Comparison of ENCODE assay signal across 8 cellular contexts in the genomic region with DNA sequence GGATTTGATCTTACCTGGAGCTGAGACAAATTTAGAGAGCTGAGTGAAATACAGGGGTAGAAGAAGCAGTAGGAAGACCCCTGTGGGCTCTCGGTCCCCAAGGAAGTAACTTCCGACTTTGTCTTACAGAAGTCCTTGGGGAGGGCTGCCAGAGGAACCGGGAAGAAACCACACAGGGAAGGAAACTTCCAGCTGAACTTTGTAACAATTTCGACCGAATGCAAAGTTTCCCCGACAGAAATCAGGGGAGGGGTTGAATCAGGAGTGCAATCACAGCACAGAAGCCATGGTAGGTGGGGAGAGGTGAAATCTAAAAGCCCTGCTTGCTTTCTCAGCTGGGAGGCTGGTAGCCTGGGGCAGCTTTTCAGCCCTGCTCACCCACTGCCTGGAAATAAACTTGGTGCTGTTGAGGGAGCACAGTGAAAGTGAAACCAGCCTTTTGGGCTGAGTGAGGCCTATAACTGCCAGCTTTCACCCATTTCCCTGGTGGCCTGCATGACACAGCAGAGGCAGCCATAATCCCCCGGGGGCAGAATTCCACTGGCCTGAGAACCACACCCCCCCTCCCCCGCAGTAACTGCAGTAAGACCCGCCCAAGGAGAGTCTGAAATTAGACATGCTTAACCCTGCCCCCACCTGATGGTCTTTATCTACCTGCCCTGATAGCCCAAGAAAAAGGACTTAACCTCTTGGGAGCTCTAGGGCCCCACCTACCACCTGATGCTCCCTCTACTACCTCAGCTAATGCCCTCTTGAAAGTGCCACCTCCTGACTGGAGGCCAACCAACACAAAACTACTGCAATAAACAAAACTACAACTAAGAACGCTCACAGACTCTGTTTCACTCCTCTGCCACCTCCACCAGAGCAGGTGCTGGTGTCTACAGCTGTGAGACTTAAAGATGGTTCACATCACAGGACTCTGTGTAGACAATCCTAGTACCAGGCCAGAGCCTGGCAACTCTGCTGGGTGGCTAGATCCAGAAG.
DNase-seq lines count a peak whose midpoint lies in the region; ATAC-seq and TF ChIP-seq lines count a peak whose summit lies in the region.

No MANE protein-coding gene starts in this region.

- no peak overlapping the region for H3K4me2 ChIP-seq in fibroblast of lung (ENCODE audit: extremely low read depth, insufficient read depth, low read length)

- no peak overlapping the region for H3K27ac Mint-ChIP-seq in nephron progenitor cell
- H3K27ac Mint-ChIP-seq in activated T-helper 17 cell treated with anti-CD3 and anti-CD28 coated beads, Interleukin-2, amount 50 U/mL, for 72 hours: no peak overlapping the region

- H4K20me1 ChIP-seq in fibroblast of lung (ENCODE audit: control insufficient read depth, extremely low read depth, insufficient read depth, low read length): no peaks in the 10 kb centered on the region

- H3K4me3 ChIP-seq in HUES6 (ENCODE audit: low read depth, low read length): peak overlapping the region; percentile 28; the same call in 1 of the 2 replicates
- no peak overlapping the region for H3K4me3 ChIP-seq in fibroblast of lung (replicated peaks in 1 of 4; ENCODE audit: control extremely low read depth in 1 of 4, insufficient read depth in 1 of 4, low read depth in 3 of 4, low read length in 4 of 4)

- H3K27me3 Mint-ChIP-seq in nephron progenitor cell (ENCODE audit: low read depth, poor library complexity): peaks cover 14% of the 10 kb centered on the region
- no peaks in the 10 kb centered on the region for H3K27me3 Mint-ChIP-seq in activated T-helper 17 cell treated with anti-CD3 and anti-CD28 coated beads, Interleukin-2, amount 50 U/mL, for 72 hours

- H3K9ac ChIP-seq in HUES6 (ENCODE audit: low read length) (peak overlapping the region; percentile 45), fibroblast of lung (ENCODE audit: insufficient read depth, low read length) (no peak overlapping the region)

- no peaks in the 10 kb centered on the region for H3K36me3 ChIP-seq in HUES6 (ENCODE audit: control insufficient read depth, insufficient read depth, low read length)
- no peaks in the 10 kb centered on the region for H3K36me3 ChIP-seq in fibroblast of lung (ENCODE audit: control insufficient read depth, insufficient read depth, low read length)

- peaks cover 11% of the 10 kb centered on the region; the same call in 1 of the 2 replicates for H3K4me1 ChIP-seq in HUES6 (ENCODE audit: control insufficient read depth, insufficient read depth, low read length)
- H3K4me1 ChIP-seq in fibroblast of lung (ENCODE audit: control insufficient read depth, extremely low read depth, insufficient read depth, low read length): no peaks in the 10 kb centered on the region

- H3K9me3 ChIP-seq in HUES6 (ENCODE audit: control insufficient read depth, insufficient read depth, low read depth, low read length): no peaks in the 10 kb centered on the region
- no peaks in the 10 kb centered on the region for H3K9me3 ChIP-seq in fibroblast of lung (ENCODE audit: control insufficient read depth, insufficient read depth, low read depth, low read length)

- H2AFZ ChIP-seq in fibroblast of lung (ENCODE audit: low read length): peak overlapping the region; percentile 24

- no peak for TF ChIP-seq CTCF in fibroblast of lung (conservative IDR thresholded peaks at IDR 0.05 in 1 of 2, IDR thresholded peaks at IDR 0.05 in 1 of 2; ENCODE audit: low read depth in 1 of 2, low read length in 2 of 2)
- no peak for TF ChIP-seq CTCF in nephron progenitor cell (IDR thresholded peaks at IDR 0.05)

- peaks cover 36% of the 10 kb centered on the region for H3K9me3 Mint-ChIP-seq in nephron progenitor cell
- peaks cover 18% of the 10 kb centered on the region for H3K9me3 Mint-ChIP-seq in activated T-helper 17 cell treated with anti-CD3 and anti-CD28 coated beads, Interleukin-2, amount 50 U/mL, for 72 hours

- no peaks in the 10 kb centered on the region for H3K27me3 ChIP-seq in HUES6 (ENCODE audit: control insufficient read depth, insufficient read depth, low read length)
- no peaks in the 10 kb centered on the region for H3K27me3 ChIP-seq in fibroblast of lung (ENCODE audit: control insufficient read depth, insufficient read depth, low read length)

- DNase-seq in EL (peak; percentile 77), fibroblast of lung (ENCODE audit: low read depth in 2 of 2) (no peak), nephron progenitor cell (no peak), Kasumi-1 (lab: John Stamatoyannopoulos, UW) (no peak)
- no peak for DNase-seq in stimulated activated CD4-positive, alpha-beta T cell treated with anti-CD3 and anti-CD28 coated beads, Interleukin-4, amount 100 ng/mL, for 24 hours

- H3K4me3 Mint-ChIP-seq in nephron progenitor cell: no peak overlapping the region
- no peak overlapping the region for H3K4me3 Mint-ChIP-seq in activated T-helper 17 cell treated with anti-CD3 and anti-CD28 coated beads, Interleukin-2, amount 50 U/mL, for 72 hours

- no peaks in the 10 kb centered on the region for H3K79me2 ChIP-seq in fibroblast of lung (ENCODE audit: control insufficient read depth, insufficient read depth, low read length)

- no peaks in the 10 kb centered on the region for H3K4me1 Mint-ChIP-seq in nephron progenitor cell
- no peaks in the 10 kb centered on the region for H3K4me1 Mint-ChIP-seq in activated T-helper 17 cell treated with anti-CD3 and anti-CD28 coated beads, Interleukin-2, amount 50 U/mL, for 72 hours

- H3K27ac ChIP-seq in HUES6 (ENCODE audit: low read depth, low read length): peak overlapping the region; percentile 74; the same call in 1 of the 2 replicates
- no peak overlapping the region for H3K27ac ChIP-seq in fibroblast of lung (ENCODE audit: insufficient read depth, low read length)

- ATAC-seq in GM21717 (IDR thresholded peaks at IDR 0.05; ENCODE audit: unreplicated experiment): peak; percentile 96
- no peak for ATAC-seq in activated T-helper 17 cell treated with anti-CD3 and anti-CD28 coated beads, Interleukin-2, amount 50 U/mL, for 72 hours (replicated peaks)

- H3K36me3 Mint-ChIP-seq in nephron progenitor cell (ENCODE audit: low read depth): peaks cover 9% of the 10 kb centered on the region
- no peaks in the 10 kb centered on the region for H3K36me3 Mint-ChIP-seq in activated T-helper 17 cell treated with anti-CD3 and anti-CD28 coated beads, Interleukin-2, amount 50 U/mL, for 72 hours (ENCODE audit: low read depth)
